ENCODE assay signal across 19 cellular contexts in genomic region chr16:11145821-11146211, GRCh38.
"Had no signal": no experiment of that assay in that cellular context is flagged by ENCODE, and none has a peak within 500 bp of the region (broad histone marks: within the 10 kb centered on the region; RNA-seq: fewer than 3 reads in every experiment).

No MANE protein-coding gene starts in this region.

- H3K36me3 ChIP-seq: prostate gland, sigmoid colon, suprapubic skin, transverse colon, upper lobe of right lung, uterus had no signal

- H3K9me3 ChIP-seq: neutrophil, prostate gland, sigmoid colon, suprapubic skin, transverse colon, upper lobe of right lung, uterus had no signal

- H3K9me3 Mint-ChIP-seq: effector memory CD8-positive, alpha-beta T cell; memory B cell; natural killer cell; stimulated activated naive CD8-positive, alpha-beta T cell treated with anti-CD3 and anti-CD28 coated beads, Interleukin-15, amount 100 ng/mL, for 72 hours had no signal

- H3K27ac Mint-ChIP-seq: memory B cell; stimulated activated naive CD8-positive, alpha-beta T cell treated with anti-CD3 and anti-CD28 coated beads, Interleukin-15, amount 100 ng/mL, for 72 hours had no signal

- H3K27ac ChIP-seq: neutrophil, parathyroid adenoma, prostate gland, sigmoid colon, suprapubic skin, transverse colon, upper lobe of right lung, uterus had no signal

- H3K27me3 ChIP-seq: neutrophil, sigmoid colon, suprapubic skin, transverse colon, upper lobe of right lung, uterus had no signal

- H3K27me3 Mint-ChIP-seq: effector memory CD8-positive, alpha-beta T cell; memory B cell; stimulated activated naive CD8-positive, alpha-beta T cell treated with anti-CD3 and anti-CD28 coated beads, Interleukin-15, amount 100 ng/mL, for 72 hours had no signal

- H3K4me3 Mint-ChIP-seq: effector memory CD8-positive, alpha-beta T cell; memory B cell; natural killer cell; stimulated activated naive CD8-positive, alpha-beta T cell treated with anti-CD3 and anti-CD28 coated beads, Interleukin-15, amount 100 ng/mL, for 72 hours had no signal

- H3K36me3 Mint-ChIP-seq: natural killer cell had no signal

- H3K4me3 ChIP-seq: lung, prostate gland, sigmoid colon, suprapubic skin, transverse colon, upper lobe of right lung, uterus had no signal

- H3K4me1 ChIP-seq: parathyroid adenoma, prostate gland, transverse colon, upper lobe of right lung, uterus had no signal

- DNase-seq: cortex of kidney; effector memory CD8-positive, alpha-beta T cell; erythroblast; head of caudate nucleus; natural killer cell; sigmoid colon; stimulated activated CD4-positive, alpha-beta T cell treated with anti-CD3 and anti-CD28 coated beads, Interleukin-4, amount 100 ng/mL, for 4 hours; stimulated activated naive CD4-positive, alpha-beta T cell; stimulated activated naive CD8-positive, alpha-beta T cell treated with anti-CD3 and anti-CD28 coated beads, Interleukin-15, amount 100 ng/mL, for 72 hours; transverse colon; upper lobe of right lung; uterus had no signal

- ATAC-seq: effector memory CD8-positive, alpha-beta T cell; left lobe of liver; natural killer cell; stimulated activated naive CD8-positive, alpha-beta T cell treated with anti-CD3 and anti-CD28 coated beads, Interleukin-15, amount 100 ng/mL, for 72 hours had no signal
